Comparison of ENCODE assay signal across 9 cellular contexts in genomic region chr12:12992418-12993175, GRCh38. TPM values are rescaled to one million over a fixed set of nuclear protein-coding genes. Genes with fewer than 3 reads are reported as not detected.
DNase-seq lines count a peak whose midpoint lies in the region; ATAC-seq and TF ChIP-seq lines count a peak whose summit lies in the region.
"Had no signal": no experiment of that assay in that cellular context is flagged by ENCODE, and none has a peak within 500 bp of the region (broad histone marks: within the 10 kb centered on the region; RNA-seq: fewer than 3 reads in every experiment).

No MANE protein-coding gene starts in this region.

- ATAC-seq in activated naive CD8-positive, alpha-beta T cell treated with anti-CD3 and anti-CD28 coated beads, Interleukin-2, amount 50 U/mL, for 24 hours = no peak
- ATAC-seq in HG03039 (IDR thresholded peaks at IDR 0.05; ENCODE audit: unreplicated experiment) = no peak

- intact Hi-C loops in testis (cut with DNase I; ENCODE audit: low total_unique reads) = no loop called here

- no peaks in the 10 kb centered on the region for H3K9me3 ChIP-seq in testis
- H3K9me3 ChIP-seq: BE2C had no signal

- peak overlapping the region in 1 of 2 donors; percentile 3 for H3K27ac ChIP-seq in testis

- no peak overlapping the region for H3K4me3 ChIP-seq in testis

- H3K27me3 ChIP-seq in testis = no peaks in the 10 kb centered on the region
- H3K27me3 ChIP-seq: BE2C had no signal

- peaks cover 3% of the 10 kb centered on the region for H3K36me3 Mint-ChIP-seq in activated naive CD8-positive, alpha-beta T cell treated with anti-CD3 and anti-CD28 coated beads, Interleukin-2, amount 50 U/mL, for 24 hours (ENCODE audit: low read depth)

- H3K4me1 Mint-ChIP-seq in activated naive CD8-positive, alpha-beta T cell treated with anti-CD3 and anti-CD28 coated beads, Interleukin-2, amount 50 U/mL, for 24 hours = peaks cover 14% of the 10 kb centered on the region

- H3K27me3 Mint-ChIP-seq in activated naive CD8-positive, alpha-beta T cell treated with anti-CD3 and anti-CD28 coated beads, Interleukin-2, amount 50 U/mL, for 24 hours = no peaks in the 10 kb centered on the region

- no peak for TF ChIP-seq POLR2A in testis (IDR thresholded peaks at IDR 0.05)

- H3K9me3 Mint-ChIP-seq in activated naive CD8-positive, alpha-beta T cell treated with anti-CD3 and anti-CD28 coated beads, Interleukin-2, amount 50 U/mL, for 24 hours = no peaks in the 10 kb centered on the region

- peaks cover 8% of the 10 kb centered on the region for H3K4me1 ChIP-seq in testis

- no peak overlapping the region for H3K4me3 Mint-ChIP-seq in activated naive CD8-positive, alpha-beta T cell treated with anti-CD3 and anti-CD28 coated beads, Interleukin-2, amount 50 U/mL, for 24 hours

- no peak for TF ChIP-seq CTCF in testis (IDR thresholded peaks at IDR 0.05)

- DNase-seq in SIG-M5 treated with dmso at 0.1 percent for 504 hours (lab: John Stamatoyannopoulos, UW; ENCODE audit: unreplicated experiment) (peak; percentile 82), SIG-M5 (lab: John Stamatoyannopoulos, UW) (no peak), iris pigment epithelial cell (ENCODE audit: low read depth) (peak; percentile 99), testis (peak; percentile 38), middle frontal gyrus (ENCODE audit: extremely low spot score, low spot score) (no peak), COLO829 (ENCODE audit: low spot score) (no peak)
- DNase-seq in activated naive CD8-positive, alpha-beta T cell treated with anti-CD3 and anti-CD28 coated beads, Interleukin-2, amount 50 U/mL, for 24 hours = no peak
- DNase-seq: BE2C had no signal

- WGBS in testis, 2 donors = 54 to 64% methylated on average over 6 to 8 of the region's 8 CpGs

- H3K27ac Mint-ChIP-seq in activated naive CD8-positive, alpha-beta T cell treated with anti-CD3 and anti-CD28 coated beads, Interleukin-2, amount 50 U/mL, for 24 hours = peak overlapping the region; percentile 1

- no peaks in the 10 kb centered on the region for H3K36me3 ChIP-seq in testis (ENCODE audit: low read depth, missing control alignments)
- H3K36me3 ChIP-seq: BE2C had no signal

RNA-seq across cellular contexts. Expression of gene HEBP1, which starts 7.5 kb away (rescaled TPM):
- 10 to 100 TPM; 48.7 to 55.6 TPM for total RNA-seq in testis
- 57.3 TPM for polyA plus RNA-seq in testis (ENCODE audit: insufficient read depth, low read depth, low replicate concordance)

RNA-seq across cellular contexts. Expression of gene GPRC5D, which starts 40.6 kb away (rescaled TPM):
- total RNA-seq in testis = 1 to 10 TPM in 1 of 2 donors, under 1 TPM in 1; 0.68 to 4.0 TPM
- 5.5 TPM for polyA plus RNA-seq in testis (ENCODE audit: insufficient read depth, low read depth, low replicate concordance)

RNA-seq across cellular contexts. Expression of gene FAM234B, which starts 51.6 kb away (rescaled TPM):
- 10 to 100 TPM; 11.0 to 13.2 TPM for total RNA-seq in testis
- 13.0 TPM for polyA plus RNA-seq in testis (ENCODE audit: insufficient read depth, low read depth, low replicate concordance)

Comparison
In these comparisons a context has a peak if more than half of its experiments do, and no peak if none do; other contexts are left out.
1. DNase-seq: peak in SIG-M5 treated with dmso at 0.1 percent for 504 hours (single experiment), iris pigment epithelial cell (single experiment) and testis (single experiment); none in SIG-M5 (single experiment), activated naive CD8-positive, alpha-beta T cell treated with anti-CD3 and anti-CD28 coated beads, Interleukin-2, amount 50 U/mL, for 24 hours (single experiment), middle frontal gyrus (single experiment) and COLO829 (single experiment).